16 cellular contexts compared by ENCODE assay signal in the genomic region with DNA sequence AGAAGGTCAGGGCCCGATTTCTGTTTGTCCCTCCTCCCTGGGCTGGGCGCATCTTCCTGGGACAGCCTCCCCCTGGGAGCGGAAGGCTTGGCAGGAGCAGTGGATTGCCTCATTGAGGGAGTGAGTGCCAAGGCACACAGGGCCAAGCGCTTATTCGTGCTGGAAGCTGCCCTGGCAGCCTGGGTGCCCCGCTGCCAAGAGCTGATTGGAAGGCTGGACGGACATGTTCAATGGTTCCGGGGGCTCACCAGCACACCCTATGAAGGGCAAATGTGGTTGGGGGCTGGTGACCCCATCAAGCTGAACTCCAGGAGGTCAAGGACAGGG. TPM values are rescaled to one million over a fixed set of nuclear protein-coding genes. Genes with fewer than 3 reads are reported as not detected.
DNase-seq lines count a peak whose midpoint lies in the region; ATAC-seq and TF ChIP-seq lines count a peak whose summit lies in the region.
"Had no signal": no experiment of that assay in that cellular context is flagged by ENCODE, and none has a peak within 500 bp of the region (broad histone marks: within the 10 kb centered on the region; RNA-seq: fewer than 3 reads in every experiment).

No MANE protein-coding gene starts in this region.

- H3K27ac ChIP-seq in CD4-positive, alpha-beta memory T cell (ENCODE audit: low read depth, low read length): no peak overlapping the region
- no peak overlapping the region for H3K27ac ChIP-seq in neural progenitor cell

- POLR2A ChIA-PET in CD4-positive, alpha-beta memory T cell (lab: Charles Lee; ENCODE audit: partially characterized antibody): interaction anchor here (1.3 to 11.4 kb wide), 3 partner anchors 16 to 53 kb away, joined by 3 to 352 read pairs (median 307); a partner anchor contains a TSS

- H3K4me3 Mint-ChIP-seq in CD4-positive, alpha-beta memory T cell: peak overlapping the region in 2 of 8 donors; percentile 78 to 89
- H3K4me3 Mint-ChIP-seq in neural progenitor cell: no peak overlapping the region
- H3K4me3 Mint-ChIP-seq: activated naive CD8-positive, alpha-beta T cell treated with anti-CD3 and anti-CD28 coated beads for 36 hours; T-helper 1 cell treated with Interleukin-12 subunit alpha and Interleukin-12 subunit beta and Interleukin-4 antibody, amounts not matched to agents 30 μg/mL and 1 μg/mL, for 36 hours had no signal

- H3K4me1 Mint-ChIP-seq in CD4-positive, alpha-beta memory T cell: peaks cover 78 to 97% (median 89%) of the 10 kb centered on the region in 4 donors
- H3K4me1 Mint-ChIP-seq in neural progenitor cell: peaks cover 6% of the 10 kb centered on the region

- TF ChIP-seq CTCF in neural progenitor cell (IDR thresholded peaks at IDR 0.05): no peak

- peak; percentile 92 for ATAC-seq in left ventricle myocardium superior
- ATAC-seq in HG02852 (IDR thresholded peaks at IDR 0.05; ENCODE audit: unreplicated experiment): no peak
- ATAC-seq in GM21737 (IDR thresholded peaks at IDR 0.05; ENCODE audit: unreplicated experiment): no peak
- ATAC-seq: PC-3 had no signal

- in situ Hi-C loops in ACHN (cut with HindIII; ENCODE audit: low pct_ligation_motif_present, low pct_unique_long_range_greater_than_20kb, low sequenced_read_pairs): no loop called here

- H4K20me1 ChIP-seq in neural progenitor cell (ENCODE audit: low read depth): no peaks in the 10 kb centered on the region

- H3K27me3 ChIP-seq in CD4-positive, alpha-beta memory T cell (ENCODE audit: insufficient read depth, low read length): no peaks in the 10 kb centered on the region
- no peaks in the 10 kb centered on the region for H3K27me3 ChIP-seq in neural progenitor cell

- H3K36me3 Mint-ChIP-seq in CD4-positive, alpha-beta memory T cell: peaks cover 26 to 37% of the 10 kb centered on the region in 2 donors
- no peaks in the 10 kb centered on the region for H3K36me3 Mint-ChIP-seq in neural progenitor cell

- peak overlapping the region in 5 of 7 donors; percentile 35 to 100 (median 96) for H3K27ac Mint-ChIP-seq in CD4-positive, alpha-beta memory T cell
- H3K27ac Mint-ChIP-seq in neural progenitor cell: no peak overlapping the region
- H3K27ac Mint-ChIP-seq: T-helper 1 cell treated with Interleukin-12 subunit alpha and Interleukin-12 subunit beta and Interleukin-4 antibody, amounts not matched to agents 30 μg/mL and 1 μg/mL, for 36 hours had no signal

- no peak overlapping the region for H3K4me2 ChIP-seq in neural progenitor cell

- H2AFZ ChIP-seq in neural progenitor cell (replicated peaks): no peak overlapping the region

- H3K9ac ChIP-seq in neural progenitor cell: no peak overlapping the region

- no peak overlapping the region for H3K4me3 ChIP-seq in CD4-positive, alpha-beta memory T cell (ENCODE audit: low read length in 2 of 2)
- no peak overlapping the region for H3K4me3 ChIP-seq in neural progenitor cell

- peaks cover 0 to 5% (median 0%) of the 10 kb centered on the region in 8 donors for H3K9me3 Mint-ChIP-seq in CD4-positive, alpha-beta memory T cell
- H3K9me3 Mint-ChIP-seq in neural progenitor cell: no peaks in the 10 kb centered on the region
- H3K9me3 Mint-ChIP-seq: activated naive CD8-positive, alpha-beta T cell treated with anti-CD3 and anti-CD28 coated beads for 36 hours; T-helper 1 cell treated with Interleukin-12 subunit alpha and Interleukin-12 subunit beta and Interleukin-4 antibody, amounts not matched to agents 30 μg/mL and 1 μg/mL, for 36 hours had no signal

- CTCF ChIA-PET in CD4-positive, alpha-beta memory T cell (lab: Charles Lee; ENCODE audit: partially characterized antibody): interaction anchor here (1.0 to 9.4 kb wide), 3 partner anchors 24 to 53 kb away, joined by 4 to 85 read pairs (median 5); no protein-coding TSS in a partner anchor

- no peaks in the 10 kb centered on the region for H3K9me3 ChIP-seq in CD4-positive, alpha-beta memory T cell (ENCODE audit: control insufficient read depth in 1 of 2, low read length in 2 of 2)
- H3K9me3 ChIP-seq in neural progenitor cell (ENCODE audit: low read depth): no peaks in the 10 kb centered on the region

- intact Hi-C loops in CD4-positive, alpha-beta memory T cell (cut with micrococcal nuclease): no loop called here
- intact Hi-C loops in left ventricle myocardium superior (cut with micrococcal nuclease) (no loop called here), posterior cingulate gyrus (cut with DNase I) (no loop called here)

- no peaks in the 10 kb centered on the region for H3K27me3 Mint-ChIP-seq in CD4-positive, alpha-beta memory T cell
- H3K27me3 Mint-ChIP-seq in neural progenitor cell (ENCODE audit: insufficient read depth, low read depth): peaks cover 10% of the 10 kb centered on the region
- H3K27me3 Mint-ChIP-seq: activated naive CD8-positive, alpha-beta T cell treated with anti-CD3 and anti-CD28 coated beads for 36 hours had no signal

- no peaks in the 10 kb centered on the region for H3K36me3 ChIP-seq in CD4-positive, alpha-beta memory T cell (ENCODE audit: insufficient read depth, low read length)
- no peaks in the 10 kb centered on the region for H3K36me3 ChIP-seq in neural progenitor cell

- DNase-seq in CD4-positive, alpha-beta memory T cell: no peak
- DNase-seq in anterior cingulate cortex (lab: John Stamatoyannopoulos, UW): peak in 55 of 58 donors; percentile 14 to 87 (median 67)
- peak; percentile 69 for DNase-seq in left ventricle myocardium superior
- peak; percentile 58 to 97 (median 78) for DNase-seq in posterior cingulate gyrus
- no peak for DNase-seq in neural progenitor cell (ENCODE audit: low spot score)
- DNase-seq in ACHN: no peak
- DNase-seq: activated CD4-positive, alpha-beta T cell treated with anti-CD3 and anti-CD28 coated beads, Interleukin-2, amount 50 U/mL, for 48 hours; activated naive CD8-positive, alpha-beta T cell treated with anti-CD3 and anti-CD28 coated beads for 36 hours; NCI-H2081 treated with DMSO at 0.1 percent for 48 hours; PC-3; retina had no signal

- H3K79me2 ChIP-seq in neural progenitor cell (ENCODE audit: low read depth): no peaks in the 10 kb centered on the region

- peaks cover 95% of the 10 kb centered on the region for H3K4me1 ChIP-seq in CD4-positive, alpha-beta memory T cell (ENCODE audit: insufficient read depth, low read length)
- H3K4me1 ChIP-seq in neural progenitor cell: peaks cover 7% of the 10 kb centered on the region

- no peaks in the 10 kb centered on the region for H3F3A ChIP-seq in neural progenitor cell (ENCODE audit: low read depth)

RNA-seq across cellular contexts. Expression of a gene that starts 10.3 kb away (rescaled TPM):
- total RNA-seq in CD4-positive, alpha-beta memory T cell: 10 to 100 TPM; 46.8 to 49.0 TPM
- polyA plus RNA-seq in CD4-positive, alpha-beta memory T cell: 10 to 100 TPM in 1 of 2 donors, 1 to 10 TPM in 1; 7.8 to 12.1 TPM
- 0.17 TPM for total RNA-seq in left ventricle myocardium superior
- not detected in 2 replicates for total RNA-seq in neural progenitor cell (ENCODE audit: low replicate concordance)
- total RNA-seq: glomerular endothelial cell, LHCN-M2, PC-3 had no signal

Comparison
In these comparisons a context has a peak if more than half of its experiments do, and no peak if none do; other contexts are left out.
1. DNase-seq: peak in anterior cingulate cortex (55 of 58), left ventricle myocardium superior (single experiment) and posterior cingulate gyrus (10 of 10); none in CD4-positive, alpha-beta memory T cell (0 of 5), neural progenitor cell (single experiment) and ACHN (single experiment).
2. RNA of a gene that starts 10.3 kb away (total RNA-seq): 46.8 to 49.0 TPM in CD4-positive, alpha-beta memory T cell; 0.17 TPM in left ventricle myocardium superior (single experiment) and not detected in neural progenitor cell; every median in the first group is over 10 times any median in the second.